Comparison of ENCODE assay signal across 19 cellular contexts in the genomic region with DNA sequence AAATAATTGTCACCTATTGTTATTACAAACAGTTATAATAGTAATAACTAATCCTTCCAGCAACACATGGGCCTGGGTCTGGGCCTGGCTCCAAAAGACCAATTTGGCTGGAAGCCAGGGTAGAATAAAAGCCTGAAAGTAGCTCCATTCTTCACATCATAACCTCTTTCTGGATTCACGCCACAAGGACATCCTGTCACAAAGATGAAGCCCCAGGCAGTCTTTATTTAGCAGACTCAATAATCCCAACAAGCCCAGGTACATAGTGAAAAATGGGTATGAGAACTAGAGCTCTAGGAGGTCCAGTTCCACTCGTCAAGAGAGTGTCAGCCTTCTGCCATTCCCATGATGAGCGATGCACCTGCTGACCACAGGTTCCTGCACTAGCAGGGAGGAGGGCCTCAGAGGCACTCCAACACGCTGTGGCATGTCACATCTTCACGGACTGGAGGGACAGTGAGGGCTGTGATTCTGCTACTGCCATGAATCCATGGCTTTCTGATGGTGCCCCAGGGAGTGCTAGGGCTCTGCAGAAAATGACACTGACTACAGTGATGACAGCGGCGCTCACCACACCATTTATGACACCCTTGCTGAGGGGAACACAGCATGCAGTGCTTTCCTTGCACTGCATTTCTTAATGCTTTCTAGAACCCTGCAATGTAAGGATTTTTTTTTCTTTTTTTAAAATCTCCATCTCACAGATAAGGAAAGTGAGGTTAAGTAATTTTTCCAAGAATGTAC.
DNase-seq lines count a peak whose midpoint lies in the region; ATAC-seq, FAIRE-seq and TF ChIP-seq lines count a peak whose summit lies in the region.
"Had no signal": no experiment of that assay in that cellular context is flagged by ENCODE, and none has a peak within 500 bp of the region (broad histone marks: within the 10 kb centered on the region; RNA-seq: fewer than 3 reads in every experiment).

No MANE protein-coding gene starts in this region.

- H3K4me1 ChIP-seq in small intestine (ENCODE audit: control insufficient read depth in 2 of 2, insufficient read depth in 1 of 2, low read depth in 1 of 2, low read length in 1 of 2) (no peaks in the 10 kb centered on the region), mucosa of descending colon (ENCODE audit: low read depth) (no peaks in the 10 kb centered on the region)
- H3K4me1 ChIP-seq: colonic mucosa, right atrium auricular region had no signal

- FAIRE-seq in small intestine (lab: Jason Lieb, UNC), result no peak
- FAIRE-seq: astrocyte, islet of Langerhans had no signal

- intact Hi-C loops in mucosa of descending colon (cut with DNase I, micrococcal nuclease), result no loop called here

- 59 to 65% (median 65%) methylated on average over 7 of the region's 7 CpGs for WGBS in small intestine, 3 donors

- no peak for ATAC-seq in mucosa of descending colon
- ATAC-seq: activated CD4-positive, alpha-beta T cell treated with anti-CD3 and anti-CD28 coated beads for 36 hours; esophagus mucosa had no signal

- DNase-seq in COR-L47 (lab: John Stamatoyannopoulos, UW) (peak; percentile 99), NCI-H128 (lab: John Stamatoyannopoulos, UW; ENCODE audit: unreplicated experiment) (peak; percentile 94), NCI-H2171 (lab: John Stamatoyannopoulos, UW) (peak; percentile 52), RPMI8226 (peak; percentile 9), small intestine (no peak), OCI-M1 (lab: John Stamatoyannopoulos, UW) (no peak), mesenteric fat pad (ENCODE audit: low spot score) (no peak), mucosa of descending colon (no peak)
- DNase-seq: activated CD4-positive, alpha-beta T cell treated with anti-CD3 and anti-CD28 coated beads for 36 hours; activated CD8-positive, alpha-beta memory T cell treated with anti-CD3 and anti-CD28 coated beads, Interleukin-2, amount 50 U/mL, for 48 hours; activated naive CD4-positive, alpha-beta T cell treated with Interleukin-2 at 50 U/mL for 16 hours; colonic mucosa; mesenchymal stem cell; stimulated activated CD4-positive, alpha-beta T cell treated with anti-CD3 and anti-CD28 coated beads, Interleukin-1b, Interleukin-23, amount 100 ng/mL, for 48 hours had no signal

- no peak for TF ChIP-seq CTCF in mucosa of descending colon (IDR thresholded peaks at IDR 0.05)

- no peaks in the 10 kb centered on the region for H3K27me3 ChIP-seq in small intestine (ENCODE audit: control insufficient read depth in 2 of 2, insufficient read depth in 2 of 2, low read length in 2 of 2)
- H3K27me3 ChIP-seq: colonic mucosa, neural progenitor cell, right atrium auricular region had no signal

- H3K9me3 ChIP-seq in small intestine (ENCODE audit: control insufficient read depth, low read depth), result no peaks in the 10 kb centered on the region
- H3K9me3 ChIP-seq in mucosa of descending colon, result no peaks in the 10 kb centered on the region
- H3K9me3 ChIP-seq: colonic mucosa, right atrium auricular region had no signal

- H3K27ac ChIP-seq in small intestine (ENCODE audit: low read depth in 1 of 2, low read length in 1 of 2), result no peak overlapping the region
- H3K27ac ChIP-seq: colonic mucosa, neural progenitor cell, right atrium auricular region had no signal

- H3K4me3 ChIP-seq in small intestine (ENCODE audit: low read depth in 1 of 2, low read length in 2 of 2) (no peak overlapping the region), mucosa of descending colon (no peak overlapping the region)
- H3K4me3 ChIP-seq: colonic mucosa, neural progenitor cell, right atrium auricular region had no signal

- H3K36me3 ChIP-seq in small intestine (ENCODE audit: control insufficient read depth in 2 of 2, insufficient read depth in 2 of 2, low read length in 2 of 2), result no peaks in the 10 kb centered on the region
- H3K36me3 ChIP-seq in mucosa of descending colon (ENCODE audit: low read depth), result no peaks in the 10 kb centered on the region
- H3K36me3 ChIP-seq: colonic mucosa, neural progenitor cell, right atrium auricular region had no signal

Comparison
In these comparisons a context has a peak if more than half of its experiments do, and no peak if none do; other contexts are left out.
1. DNase-seq: peak in COR-L47 (single experiment), NCI-H128 (single experiment), NCI-H2171 (single experiment) and RPMI8226 (single experiment); none in small intestine (single experiment), OCI-M1 (single experiment), mesenteric fat pad (single experiment) and mucosa of descending colon (0 of 3).